Comparison of ENCODE assay signal across 16 cellular contexts in genomic region chr12:124279315-124279714, GRCh38. TPM values are rescaled to one million over a fixed set of nuclear protein-coding genes. Genes with fewer than 3 reads are reported as not detected.
A peak's percentile ranks its signal among the peaks of the same experiment; 100 is the strongest.
DNase-seq lines count a peak whose midpoint lies in the region; TF ChIP-seq lines count a peak whose summit lies in the region.
"Had no signal": no experiment of that assay in that cellular context is flagged by ENCODE, and none has a peak within 500 bp of the region (broad histone marks: within the 10 kb centered on the region; RNA-seq: fewer than 3 reads in every experiment).

No MANE protein-coding gene starts in this region.

- H3K9me3 Mint-ChIP-seq in neural crest cell: peaks cover 3% of the 10 kb centered on the region

- no peak overlapping the region for H3K4ac ChIP-seq in mesenchymal stem cell (ENCODE audit: low read depth in 1 of 2, low read length in 2 of 2)

- no peak overlapping the region for H3K18ac ChIP-seq in mesenchymal stem cell (ENCODE audit: low read depth in 1 of 2, low read length in 2 of 2)

- H3K36me3 ChIP-seq in BLaER1 (no peaks in the 10 kb centered on the region), H7 (replicated peaks; ENCODE audit: control insufficient read depth, insufficient read depth, low read length) (no peaks in the 10 kb centered on the region), Karpas-422 (ENCODE audit: insufficient read depth, low read length) (no peaks in the 10 kb centered on the region), mesenchymal stem cell (ENCODE audit: control insufficient read depth in 1 of 2, insufficient read depth in 2 of 2, low read depth in 1 of 2, low read length in 2 of 2) (no peaks in the 10 kb centered on the region)
- H3K36me3 ChIP-seq: Peyer's patch had no signal

- H3K9me2 ChIP-seq in Karpas-422 (replicated peaks; ENCODE audit: insufficient read depth, low read length): no peaks in the 10 kb centered on the region

- no peaks in the 10 kb centered on the region for H4K20me1 ChIP-seq in BLaER1
- H4K20me1 ChIP-seq in Karpas-422 (ENCODE audit: insufficient read depth, low read depth, low read length): no peaks in the 10 kb centered on the region; the same call in 1 of the 2 replicates

- H3K4me1 Mint-ChIP-seq in neural crest cell: peaks cover 45% of the 10 kb centered on the region

- WGBS in lower leg skin, 2 donors: 64 to 67% methylated on average over 8 to 11 of the region's 11 CpGs
- WGBS in mesenchymal stem cell: 89% methylated on average over 11 of the region's 11 CpGs

- no peak overlapping the region for H3K14ac ChIP-seq in mesenchymal stem cell (ENCODE audit: low read length in 2 of 2)

- H3K27me3 ChIP-seq in BLaER1 (no peaks in the 10 kb centered on the region), H7 (ENCODE audit: control insufficient read depth, insufficient read depth, low read length) (no peaks in the 10 kb centered on the region), Karpas-422 (ENCODE audit: low read length) (no peaks in the 10 kb centered on the region; the same call in 1 of the 2 replicates), mesenchymal stem cell (ENCODE audit: control insufficient read depth in 1 of 2, insufficient read depth in 1 of 2, low read length in 2 of 2) (peaks cover 44 to 80% of the 10 kb centered on the region in 2 experiments)
- H3K27me3 ChIP-seq: Peyer's patch had no signal

- intact Hi-C loops in lower leg skin (cut with DNase I; ENCODE audit: low total_unique reads): no loop called here

- H3K79me1 ChIP-seq in mesenchymal stem cell (replicated peaks; ENCODE audit: low read length, poor library complexity, severe bottlenecking): no peaks in the 10 kb centered on the region

- H3K27ac Mint-ChIP-seq in neural crest cell (ENCODE audit: unreplicated experiment): no peak overlapping the region
- H3K27ac Mint-ChIP-seq: CD4-positive, alpha-beta memory T cell had no signal

- no peak overlapping the region for H2BK15ac ChIP-seq in mesenchymal stem cell (ENCODE audit: low read depth, poor library complexity, severe bottlenecking)

- no peak overlapping the region for H4K8ac ChIP-seq in mesenchymal stem cell (ENCODE audit: low read length)

- no peak overlapping the region for H2AK5ac ChIP-seq in mesenchymal stem cell (ENCODE audit: low read length, severe bottlenecking)

- H3K9me3 ChIP-seq in BLaER1 (peaks cover 3% of the 10 kb centered on the region; the same call in 1 of the 2 replicates), Karpas-422 (ENCODE audit: low read length) (no peaks in the 10 kb centered on the region; the same call in 1 of the 2 replicates), mesenchymal stem cell (ENCODE audit: control insufficient read depth, low read length) (peaks cover 4% of the 10 kb centered on the region)
- H3K9me3 ChIP-seq: Peyer's patch had no signal

- no peak overlapping the region for H2BK120ac ChIP-seq in mesenchymal stem cell (ENCODE audit: low read depth, low read length)

- H3K4me2 ChIP-seq in BLaER1 (peak overlapping the region; percentile 90), Karpas-422 (ENCODE audit: low read depth, low read length, poor library complexity, severe bottlenecking) (no peak overlapping the region), mesenchymal stem cell (ENCODE audit: low read length, poor library complexity, severe bottlenecking) (no peak overlapping the region)

- H2AFZ ChIP-seq in Karpas-422 (ENCODE audit: low read length): no peak overlapping the region
- no peak overlapping the region for H2AFZ ChIP-seq in mesenchymal stem cell (ENCODE audit: low read depth, low read length)

- H3K4me1 ChIP-seq in BLaER1 (peaks cover 66% of the 10 kb centered on the region), Karpas-422 (ENCODE audit: low read length) (no peaks in the 10 kb centered on the region), mesenchymal stem cell (ENCODE audit: control insufficient read depth, insufficient read depth, low read depth, low read length) (peaks cover 25% of the 10 kb centered on the region)
- H3K4me1 ChIP-seq: Peyer's patch had no signal

- no peak overlapping the region for H3K23ac ChIP-seq in mesenchymal stem cell (ENCODE audit: low read length in 2 of 2)

- no peak overlapping the region for H4K91ac ChIP-seq in mesenchymal stem cell (ENCODE audit: low read length)

- peaks cover 41% of the 10 kb centered on the region for H3K27me3 Mint-ChIP-seq in neural crest cell (ENCODE audit: low read depth)

- H3K4me3 ChIP-seq in BLaER1 (no peak overlapping the region), H7 (ENCODE audit: insufficient read depth, low read depth, low read length) (no peak overlapping the region), Karpas-422 (ENCODE audit: low read length) (no peak overlapping the region), lower leg skin (ENCODE audit: low read depth, poor library complexity, severe bottlenecking) (no peak overlapping the region), mesenchymal stem cell (ENCODE audit: insufficient read depth in 1 of 2, low read depth in 1 of 2, low read length in 2 of 2) (no peak overlapping the region)
- H3K4me3 ChIP-seq: Peyer's patch had no signal

- DNase-seq in H7 (peak; percentile 73), caudate nucleus (lab: John Stamatoyannopoulos, UW) (no peak), neural crest cell (ENCODE audit: low read depth, low spot score) (no peak), NCI-H2107 (lab: John Stamatoyannopoulos, UW) (no peak), Karpas-422 (no peak), lower leg skin (ENCODE audit: low spot score in 2 of 2) (no peak), mesenchymal stem cell (no peak)
- DNase-seq: AML-193; CD4-positive, alpha-beta memory T cell; DMS79 treated with DMSO at 0.1 percent for 48 hours; IMR-90; NCI-H1436 treated with DMSO at 0.1 percent for 48 hours; NCI-H446; NCI-H748 treated with DMSO at 0.1 percent for 48 hours; Peyer's patch had no signal

- H2BK5ac ChIP-seq in mesenchymal stem cell (ENCODE audit: low read depth, low read length, poor library complexity, severe bottlenecking): no peak overlapping the region

- TF ChIP-seq CTCF in neural crest cell (conservative IDR thresholded peaks at IDR 0.05): no peak
- TF ChIP-seq CTCF in lower leg skin (IDR thresholded peaks at IDR 0.05): no peak

- H3K9ac ChIP-seq in BLaER1 (no peak overlapping the region), Karpas-422 (ENCODE audit: low read length) (no peak overlapping the region), mesenchymal stem cell (ENCODE audit: low read length) (no peak overlapping the region)

- peak overlapping the region; percentile 66 for H3K4me3 Mint-ChIP-seq in neural crest cell
- H3K4me3 Mint-ChIP-seq: CD4-positive, alpha-beta memory T cell had no signal

- H3K36me3 Mint-ChIP-seq in neural crest cell (ENCODE audit: low read depth): no peaks in the 10 kb centered on the region

- H2BK12ac ChIP-seq in mesenchymal stem cell (ENCODE audit: low read length in 2 of 2): no peak overlapping the region

- TF ChIP-seq POLR2A in lower leg skin (IDR thresholded peaks at IDR 0.05): no peak

- H3K27ac ChIP-seq in BLaER1 (no peak overlapping the region), caudate nucleus (ENCODE audit: low read depth, low read length) (peak overlapping the region; percentile 50), Karpas-422 (ENCODE audit: low read length) (no peak overlapping the region), mesenchymal stem cell (ENCODE audit: low read length, poor library complexity, severe bottlenecking) (no peak overlapping the region)
- H3K27ac ChIP-seq: Peyer's patch had no signal

- no peaks in the 10 kb centered on the region for H3K79me2 ChIP-seq in Karpas-422 (ENCODE audit: low read length)

RNA-seq across cellular contexts. Expression of gene RFLNA, which starts 15.6 kb away (rescaled TPM):
- 1.4 and 3.7 TPM in 2 replicates for total RNA-seq in H7 (2014; rRNA removed; shearing (Covaris generic))
- 2.1 and 2.8 TPM in 2 replicates for total RNA-seq in neural crest cell
- not detected in 2 replicates for total RNA-seq in Karpas-422 (2014; rRNA removed; shearing (Covaris generic); ENCODE audit: low replicate concordance)
- total RNA-seq in lower leg skin: 1 to 10 TPM in 1 of 4 donors, under 1 TPM in 3; 0.72 to 1.6 (median 0.82) TPM
- polyA plus RNA-seq in mesenchymal stem cell (2013, experiment 1 of 2): 1.3 TPM
- polyA plus RNA-seq in mesenchymal stem cell (2013, experiment 2 of 2): 1.1 TPM
- total RNA-seq: CD4-positive, alpha-beta memory T cell; IMR-90 had no signal
- polyA plus RNA-seq: CD4-positive, alpha-beta memory T cell; IMR-90 had no signal
